Comparison of ENCODE assay signal across 18 cellular contexts in the genomic region with DNA sequence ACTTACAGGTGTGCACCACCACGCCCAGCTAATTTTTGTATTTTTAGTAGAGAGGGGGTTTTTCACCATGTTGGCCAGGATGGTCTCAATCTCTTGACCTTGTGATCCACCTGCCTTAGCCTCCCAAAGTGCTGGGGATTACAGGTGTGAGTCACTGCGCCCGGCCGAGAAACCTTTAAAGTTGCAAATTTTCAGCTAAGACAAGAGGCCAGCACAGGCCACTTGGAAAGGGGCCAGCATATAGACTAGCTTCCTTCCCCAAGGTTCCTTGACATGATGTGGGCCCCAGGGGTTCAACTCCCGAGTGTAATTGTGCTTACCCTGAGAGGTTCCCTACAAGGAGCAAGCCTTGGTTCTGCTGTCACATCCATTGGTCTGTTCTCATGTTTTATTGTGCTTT. TPM values are rescaled to one million over a fixed set of nuclear protein-coding genes. Genes with fewer than 3 reads are reported as not detected.
DNase-seq lines count a peak whose midpoint lies in the region; ATAC-seq and TF ChIP-seq lines count a peak whose summit lies in the region.
"Had no signal": no experiment of that assay in that cellular context is flagged by ENCODE, and none has a peak within 500 bp of the region (broad histone marks: within the 10 kb centered on the region; RNA-seq: fewer than 3 reads in every experiment).

No MANE protein-coding gene starts in this region.

- H2BK12ac ChIP-seq in trophoblast cell (ENCODE audit: low read length) = peak overlapping the region; percentile 1

- no peak overlapping the region for H3K18ac ChIP-seq in trophoblast cell (ENCODE audit: low read length)

- H3K27me3 Mint-ChIP-seq in MCF 10A (ENCODE audit: insufficient read depth, unreplicated experiment) (no peaks in the 10 kb centered on the region), brain (no peaks in the 10 kb centered on the region), endothelial cell (ENCODE audit: unreplicated experiment) (peaks cover 4% of the 10 kb centered on the region)
- H3K27me3 Mint-ChIP-seq in CD4-positive, alpha-beta memory T cell = peaks cover 2 to 6% of the 10 kb centered on the region in 2 donors
- H3K27me3 Mint-ChIP-seq: B cell had no signal

- H3K4me1 ChIP-seq in mammary epithelial cell (ENCODE audit: insufficient read depth, low read length) = no peaks in the 10 kb centered on the region
- H3K4me1 ChIP-seq in trophoblast cell (ENCODE audit: control insufficient read depth in 1 of 2, insufficient read depth in 2 of 2, low read length in 2 of 2) = peaks cover 9 to 11% of the 10 kb centered on the region in 2 experiments
- H3K4me1 ChIP-seq in aorta (ENCODE audit: control insufficient read depth in 1 of 2, insufficient read depth in 2 of 2, low read length in 2 of 2) = no peaks in the 10 kb centered on the region
- H3K4me1 ChIP-seq in CD4-positive, alpha-beta memory T cell (ENCODE audit: insufficient read depth, low read length) = no peaks in the 10 kb centered on the region
- H3K4me1 ChIP-seq: SJCRH30 had no signal

- dilution Hi-C loops in mammary epithelial cell (cut with HindIII; ENCODE audit: low sequenced_read_pairs) = loop anchor here (5.0 kb wide), 1 partner anchor 72 kb away; no protein-coding TSS in a partner anchor

- H3K14ac ChIP-seq in trophoblast cell (ENCODE audit: low read length) = peak overlapping the region; percentile 50

- H3K4ac ChIP-seq in trophoblast cell (ENCODE audit: low read depth, low read length) = no peak overlapping the region

- H2AK5ac ChIP-seq in trophoblast cell (ENCODE audit: low read length) = no peak overlapping the region

- H3K36me3 ChIP-seq in mammary epithelial cell (ENCODE audit: insufficient read depth, low read length) (no peaks in the 10 kb centered on the region), trophoblast cell (ENCODE audit: control insufficient read depth in 1 of 2, insufficient read depth in 2 of 2, low read length in 2 of 2) (no peaks in the 10 kb centered on the region), aorta (ENCODE audit: control insufficient read depth in 1 of 2, insufficient read depth in 2 of 2, low read length in 1 of 2) (no peaks in the 10 kb centered on the region)
- no peaks in the 10 kb centered on the region for H3K36me3 ChIP-seq in CD4-positive, alpha-beta memory T cell (ENCODE audit: insufficient read depth, low read length)
- H3K36me3 ChIP-seq: SJCRH30 had no signal

- DNase-seq in MCF 10A (ENCODE audit: unreplicated experiment) = no peak
- no peak for DNase-seq in mammary epithelial cell
- no peak for DNase-seq in trophoblast cell
- DNase-seq in aorta = peak; percentile 11 to 26
- no peak for DNase-seq in endothelial cell (ENCODE audit: low spot score)
- no peak for DNase-seq in CD4-positive, alpha-beta memory T cell
- DNase-seq: 8988T; CD4-positive, alpha-beta T cell; DMS153; GF-D8; NCI-H1694 treated with DMSO at 0.1 percent for 48 hours; NCI-H226; NCI-H524 had no signal

- H3K4me2 ChIP-seq in mammary epithelial cell (ENCODE audit: insufficient read depth, low read depth, low read length) (no peak overlapping the region), trophoblast cell (ENCODE audit: low read length) (no peak overlapping the region)

- H3K9me3 Mint-ChIP-seq in MCF 10A (ENCODE audit: unreplicated experiment) (no peaks in the 10 kb centered on the region), brain (peaks cover 0 to 6% (median 0%) of the 10 kb centered on the region in 5 experiments), endothelial cell (ENCODE audit: unreplicated experiment) (no peaks in the 10 kb centered on the region)
- H3K9me3 Mint-ChIP-seq in CD4-positive, alpha-beta memory T cell = no peaks in the 10 kb centered on the region
- H3K9me3 Mint-ChIP-seq: CD4-positive, alpha-beta T cell had no signal

- no peaks in the 10 kb centered on the region for H3K36me3 Mint-ChIP-seq in MCF 10A (ENCODE audit: insufficient read depth, unreplicated experiment)
- H3K36me3 Mint-ChIP-seq in brain = no peaks in the 10 kb centered on the region
- no peaks in the 10 kb centered on the region for H3K36me3 Mint-ChIP-seq in endothelial cell (ENCODE audit: low read depth, unreplicated experiment)
- no peaks in the 10 kb centered on the region for H3K36me3 Mint-ChIP-seq in CD4-positive, alpha-beta memory T cell

- H3K27ac ChIP-seq in mammary epithelial cell (ENCODE audit: insufficient read depth, low read depth, low read length) = no peak overlapping the region
- peak overlapping the region; percentile 50 for H3K27ac ChIP-seq in trophoblast cell (ENCODE audit: low read depth, low read length)
- H3K27ac ChIP-seq in aorta (ENCODE audit: low read depth in 1 of 2, low read length in 2 of 2) = no peak overlapping the region
- H3K27ac ChIP-seq in CD4-positive, alpha-beta memory T cell (ENCODE audit: low read depth, low read length) = no peak overlapping the region
- H3K27ac ChIP-seq: SJCRH30 had no signal

- no peaks in the 10 kb centered on the region for H4K20me1 ChIP-seq in mammary epithelial cell (ENCODE audit: insufficient read depth, low read length)

- peaks cover 4% of the 10 kb centered on the region for H3K79me1 ChIP-seq in trophoblast cell (ENCODE audit: low read length)

- no TSS peak for BruUV-seq in MCF 10A (replicated peaks; lab: Mats Ljungman, UMichigan)
- BruUV-seq in mammary epithelial cell (replicated peaks; lab: Mats Ljungman, UMichigan) = no TSS peak

- ATAC-seq in aorta (ENCODE audit: low FRiP score) (no peak), HG02884 (IDR thresholded peaks at IDR 0.05; ENCODE audit: unreplicated experiment) (no peak)

- CTCF ChIA-PET in MCF 10A (lab: Yijun Ruan, JAX) (interaction anchor here (1.0 kb wide), 1 partner anchor 39 kb away, joined by 3 read pairs; no protein-coding TSS in a partner anchor), mammary epithelial cell (lab: Charles Lee; ENCODE audit: low non-redundant PET) (no interaction called here)
- CTCF ChIA-PET in CD4-positive, alpha-beta memory T cell (lab: Charles Lee; ENCODE audit: partially characterized antibody) = no interaction called here

- H3K4me3 Mint-ChIP-seq in MCF 10A (ENCODE audit: unreplicated experiment) = no peak overlapping the region
- H3K4me3 Mint-ChIP-seq in brain = no peak overlapping the region
- H3K4me3 Mint-ChIP-seq in endothelial cell (ENCODE audit: unreplicated experiment) = no peak overlapping the region
- no peak overlapping the region for H3K4me3 Mint-ChIP-seq in CD4-positive, alpha-beta memory T cell
- H3K4me3 Mint-ChIP-seq: B cell; CD4-positive, alpha-beta T cell had no signal

- H3K23ac ChIP-seq in trophoblast cell (ENCODE audit: low read length) = no peak overlapping the region

- H3K27ac Mint-ChIP-seq in MCF 10A (ENCODE audit: low read depth, unreplicated experiment) (peak overlapping the region; percentile 35), brain (peak overlapping the region in 3 of 5 experiments; percentile 40 to 68 (median 60)), endothelial cell (ENCODE audit: unreplicated experiment) (no peak overlapping the region)
- no peak overlapping the region for H3K27ac Mint-ChIP-seq in CD4-positive, alpha-beta memory T cell
- H3K27ac Mint-ChIP-seq: B cell; CD4-positive, alpha-beta T cell had no signal

- peak overlapping the region; percentile 25 for H2BK120ac ChIP-seq in trophoblast cell (ENCODE audit: insufficient read depth, low read length, poor library complexity)

- no peak overlapping the region for H2AFZ ChIP-seq in mammary epithelial cell (ENCODE audit: low read depth, low read length)
- H2AFZ ChIP-seq in trophoblast cell (ENCODE audit: insufficient read depth, low read length, poor library complexity) = no peak overlapping the region

- H4K91ac ChIP-seq in trophoblast cell (ENCODE audit: low read depth, low read length) = peak overlapping the region; percentile 55

- intact Hi-C loops in MCF 10A (cut with micrococcal nuclease) (no loop called here), mammary epithelial cell (cut with micrococcal nuclease) (no loop called here), aorta (cut with DNase I) (no loop called here)
- intact Hi-C loops in CD4-positive, alpha-beta memory T cell (cut with micrococcal nuclease) = no loop called here

- 76% methylated on average over 5 of the region's 5 CpGs for WGBS in mammary epithelial cell (ENCODE audit: low coverage, missing lambda C conversion rate)
- WGBS in trophoblast cell (ENCODE audit: extremely low coverage, insufficient coverage, insufficient read length) = no CpG with 5 or more reads among the region's 5 CpGs
- 89 to 90% methylated on average over 5 of the region's 5 CpGs for WGBS in aorta, 2 donors

- POLR2A ChIA-PET in MCF 10A (lab: Yijun Ruan, JAX) = no interaction called here
- POLR2A ChIA-PET in CD4-positive, alpha-beta memory T cell (lab: Charles Lee; ENCODE audit: partially characterized antibody) = no interaction called here

- no peak overlapping the region for H4K12ac ChIP-seq in trophoblast cell (ENCODE audit: low read depth, low read length)

- H3K79me2 ChIP-seq in mammary epithelial cell (ENCODE audit: insufficient read depth, low read length) = no peaks in the 10 kb centered on the region
- peaks cover 1% of the 10 kb centered on the region for H3K79me2 ChIP-seq in trophoblast cell (ENCODE audit: control insufficient read depth, insufficient read depth, low read length, poor library complexity)

- H3K4me3 ChIP-seq in mammary epithelial cell (replicated peaks in 1 of 3; ENCODE audit: insufficient read depth in 1 of 3, low read depth in 2 of 3, low read length in 3 of 3) (no peak overlapping the region), trophoblast cell (ENCODE audit: low read depth, low read length) (no peak overlapping the region), aorta (ENCODE audit: low read length in 2 of 2) (no peak overlapping the region)
- H3K4me3 ChIP-seq in CD4-positive, alpha-beta memory T cell (ENCODE audit: low read length in 2 of 2) = no peak overlapping the region
- H3K4me3 ChIP-seq: GM12878, SJCRH30 had no signal

- TF ChIP-seq CTCF in MCF 10A (IDR thresholded peaks at IDR 0.05; ENCODE audit: unreplicated experiment) (no peak), mammary epithelial cell (conservative IDR thresholded peaks at IDR 0.05 in 1 of 2, IDR thresholded peaks at IDR 0.05 in 1 of 2; ENCODE audit: extremely low read depth in 1 of 2, insufficient read depth in 1 of 2, low read depth in 1 of 2, low read length in 2 of 2) (no peak), brain (conservative IDR thresholded peaks at IDR 0.05) (no peak), endothelial cell (IDR thresholded peaks at IDR 0.05; ENCODE audit: unreplicated experiment) (no peak)

- peak overlapping the region; percentile 37 for H4K8ac ChIP-seq in trophoblast cell (ENCODE audit: low read depth, low read length)

- H3K27me3 ChIP-seq in mammary epithelial cell (ENCODE audit: insufficient read depth, low read length) (no peaks in the 10 kb centered on the region), trophoblast cell (ENCODE audit: insufficient read depth, low read length) (no peaks in the 10 kb centered on the region), aorta (ENCODE audit: control insufficient read depth in 1 of 2, insufficient read depth in 2 of 2, low read length in 1 of 2) (no peaks in the 10 kb centered on the region)
- H3K27me3 ChIP-seq in CD4-positive, alpha-beta memory T cell (ENCODE audit: insufficient read depth, low read length) = no peaks in the 10 kb centered on the region
- H3K27me3 ChIP-seq: SJCRH30 had no signal

- H3K4me1 Mint-ChIP-seq in MCF 10A (ENCODE audit: insufficient read depth, unreplicated experiment) = no peaks in the 10 kb centered on the region
- H3K4me1 Mint-ChIP-seq in brain = peaks cover 16% of the 10 kb centered on the region
- no peaks in the 10 kb centered on the region for H3K4me1 Mint-ChIP-seq in endothelial cell (ENCODE audit: unreplicated experiment)
- H3K4me1 Mint-ChIP-seq in CD4-positive, alpha-beta memory T cell = no peaks in the 10 kb centered on the region
- H3K4me1 Mint-ChIP-seq: B cell had no signal

- peak overlapping the region; percentile 47 for H2BK5ac ChIP-seq in trophoblast cell (ENCODE audit: low read depth, low read length, poor library complexity)

- no peaks in the 10 kb centered on the region for H3K9me3 ChIP-seq in mammary epithelial cell (replicated peaks; ENCODE audit: insufficient read depth, low read length)
- no peaks in the 10 kb centered on the region for H3K9me3 ChIP-seq in trophoblast cell (ENCODE audit: insufficient read depth, low read depth, low read length)
- no peaks in the 10 kb centered on the region for H3K9me3 ChIP-seq in aorta (ENCODE audit: control insufficient read depth, low read length)
- no peaks in the 10 kb centered on the region for H3K9me3 ChIP-seq in CD4-positive, alpha-beta memory T cell (ENCODE audit: control insufficient read depth in 1 of 2, low read length in 2 of 2)
- H3K9me3 ChIP-seq: SJCRH30 had no signal

- in situ Hi-C loops in mammary epithelial cell (cut with MboI; ENCODE audit: low sequenced_read_pairs in 2 of 2) = no loop called here

- H3K9ac ChIP-seq in mammary epithelial cell (ENCODE audit: insufficient read depth, low read length) = no peak overlapping the region
- H3K9ac ChIP-seq in trophoblast cell (ENCODE audit: low read length) = no peak overlapping the region

RNA-seq across cellular contexts. Expression of a gene that starts 21.3 kb away (rescaled TPM):
- total RNA-seq in MCF 10A (2022) (8.1 and 9.4 TPM in 2 replicates), mammary epithelial cell (1 to 10 TPM; 2.3 to 5.7 TPM), aorta (1 to 10 TPM; 4.3 to 5.9 TPM), endothelial cell (ENCODE audit: unreplicated experiment) (3.8 TPM)
- polyA plus RNA-seq in mammary epithelial cell (2.4 TPM), brain (ENCODE audit: insufficient read depth, low read depth, low replicate concordance) (2.4 TPM), aorta (1 to 10 TPM; 3.8 to 8.0 TPM)
- polyA minus RNA-seq in mammary epithelial cell = 7.5 TPM
- 3.2 and 3.4 TPM in 2 replicates for polyA plus RNA-seq in trophoblast cell (2013)
- total RNA-seq in CD4-positive, alpha-beta memory T cell = 1 to 10 TPM; 9.8 to 9.9 TPM
- 1 to 10 TPM in 1 of 2 donors, under 1 TPM in 1; 0.76 to 2.3 TPM for polyA plus RNA-seq in CD4-positive, alpha-beta memory T cell

Comparison
In these comparisons a context has a peak if more than half of its experiments do, and no peak if none do; other contexts are left out.
1. DNase-seq: peak in aorta (2 of 2); none in MCF 10A (single experiment), mammary epithelial cell (single experiment), trophoblast cell (0 of 2), endothelial cell (single experiment) and CD4-positive, alpha-beta memory T cell (0 of 5).
2. H3K27ac Mint-ChIP-seq: peak in MCF 10A (single experiment) and brain (3 of 5); none in endothelial cell (single experiment) and CD4-positive, alpha-beta memory T cell (0 of 7).